ENCODE assay signal across 18 cellular contexts in genomic region chr1:172774561-172774960, GRCh38.
DNase-seq lines count a peak whose midpoint lies in the region; ATAC-seq, FAIRE-seq and TF ChIP-seq lines count a peak whose summit lies in the region.
"Had no signal": no experiment of that assay in that cellular context is flagged by ENCODE, and none has a peak within 500 bp of the region (broad histone marks: within the 10 kb centered on the region; RNA-seq: fewer than 3 reads in every experiment).

No MANE protein-coding gene starts in this region.

- no peaks in the 10 kb centered on the region for H3K9me3 Mint-ChIP-seq in activated CD4-positive, alpha-beta T cell treated with anti-CD3 and anti-CD28 coated beads, Interleukin-2, amount 10 ng/mL, durations not matched to agents 7 days and 5 days
- H3K9me3 Mint-ChIP-seq: CD8-positive, alpha-beta T cell; H9 had no signal

- H3K27me3 ChIP-seq in IMR-90 (ENCODE audit: control insufficient read depth, insufficient read depth, low read length) (no peaks in the 10 kb centered on the region; the same call in none of the 2 replicates), mesenchymal stem cell (ENCODE audit: control insufficient read depth in 1 of 2, insufficient read depth in 1 of 2, low read length in 2 of 2) (no peaks in the 10 kb centered on the region), ovary (no peaks in the 10 kb centered on the region)
- H3K27me3 ChIP-seq: BLaER1 had no signal

- H2BK12ac ChIP-seq in mesenchymal stem cell (ENCODE audit: low read length in 2 of 2): no peak overlapping the region

- POLR2A ChIA-PET in IMR-90 (lab: Charles Lee; ENCODE audit: unreplicated experiment): no interaction called here
- POLR2A ChIA-PET in activated CD4-positive, alpha-beta T cell treated with anti-CD3 and anti-CD28 coated beads, Interleukin-2, amount 10 ng/mL, durations not matched to agents 7 days and 5 days (lab: Charles Lee): no interaction called here

- H3K18ac ChIP-seq in IMR-90 (ENCODE audit: low read depth, low read length) (no peak overlapping the region), mesenchymal stem cell (ENCODE audit: low read depth in 1 of 2, low read length in 2 of 2) (no peak overlapping the region)

- no peak for FAIRE-seq in urothelium cell line (lab: Jason Lieb, UNC)
- FAIRE-seq: GM12878, H1, HepG2 had no signal

- DNase-seq in IMR-90 (no peak), fibroblast of mammary gland (ENCODE audit: low read depth) (peak; percentile 75), mesenchymal stem cell (no peak), ovary (no peak), GM10266 (ENCODE audit: extremely low spot score) (no peak), urothelium cell line (ENCODE audit: low spot score) (no peak)
- no peak for DNase-seq in activated CD4-positive, alpha-beta T cell treated with anti-CD3 and anti-CD28 coated beads, Interleukin-2, amount 10 ng/mL, durations not matched to agents 7 days and 5 days
- DNase-seq: 8988T; Calu3; CD8-positive, alpha-beta T cell; DMS79 treated with DMSO at 0.1 percent for 48 hours; GF-D8; H9 had no signal

- TF ChIP-seq POLR2A in IMR-90 (IDR thresholded peaks at IDR 0.05; ENCODE audit: low read depth, low read length): no peak
- TF ChIP-seq POLR2A in ovary (IDR thresholded peaks at IDR 0.05): no peak

- no peak overlapping the region for H3K4me3 Mint-ChIP-seq in activated CD4-positive, alpha-beta T cell treated with anti-CD3 and anti-CD28 coated beads, Interleukin-2, amount 10 ng/mL, durations not matched to agents 7 days and 5 days
- H3K4me3 Mint-ChIP-seq: CD14-positive monocyte; CD8-positive, alpha-beta T cell; H9 had no signal

- intact Hi-C loops in IMR-90 (cut with micrococcal nuclease) (no loop called here), ovary (cut with DNase I) (no loop called here)

- H3K9ac ChIP-seq in IMR-90 (ENCODE audit: low read depth, low read length) (no peak overlapping the region), mesenchymal stem cell (ENCODE audit: low read length) (no peak overlapping the region)
- H3K9ac ChIP-seq: BLaER1 had no signal

- H2BK20ac ChIP-seq in IMR-90 (ENCODE audit: low read depth, low read length): no peak overlapping the region

- no peak for ATAC-seq in IMR-90 (ENCODE audit: low read depth)
- ATAC-seq: CD8-positive, alpha-beta T cell; GM12878; HepG2 had no signal

- H3K4ac ChIP-seq in IMR-90 (ENCODE audit: low read depth, low read length) (no peak overlapping the region), mesenchymal stem cell (ENCODE audit: low read depth in 1 of 2, low read length in 2 of 2) (no peak overlapping the region)

- H3K56ac ChIP-seq in IMR-90 (ENCODE audit: extremely low read depth, insufficient read depth, low read length): no peak overlapping the region

- H3K79me1 ChIP-seq in IMR-90 (ENCODE audit: low read depth in 1 of 2, low read length in 2 of 2) (no peaks in the 10 kb centered on the region), mesenchymal stem cell (replicated peaks; ENCODE audit: low read length, poor library complexity, severe bottlenecking) (no peaks in the 10 kb centered on the region)

- H4K20me1 ChIP-seq in IMR-90 (ENCODE audit: insufficient read depth, low read length): no peaks in the 10 kb centered on the region
- H4K20me1 ChIP-seq: BLaER1 had no signal

- H3K36me3 ChIP-seq in IMR-90 (ENCODE audit: control insufficient read depth, insufficient read depth, low read length) (no peaks in the 10 kb centered on the region), mesenchymal stem cell (ENCODE audit: control insufficient read depth in 1 of 2, insufficient read depth in 2 of 2, low read depth in 1 of 2, low read length in 2 of 2) (no peaks in the 10 kb centered on the region), ovary (no peaks in the 10 kb centered on the region)
- H3K36me3 ChIP-seq: BLaER1 had no signal

- no peak overlapping the region for H3K23ac ChIP-seq in IMR-90 (ENCODE audit: low read depth, low read length)
- no peak overlapping the region for H3K23ac ChIP-seq in mesenchymal stem cell (ENCODE audit: low read length in 2 of 2)

- H3K36me3 Mint-ChIP-seq in activated CD4-positive, alpha-beta T cell treated with anti-CD3 and anti-CD28 coated beads, Interleukin-2, amount 10 ng/mL, durations not matched to agents 7 days and 5 days (ENCODE audit: low read depth): no peaks in the 10 kb centered on the region
- H3K36me3 Mint-ChIP-seq: CD14-positive monocyte; CD8-positive, alpha-beta T cell had no signal

- H2BK5ac ChIP-seq in IMR-90 (ENCODE audit: low read depth, low read length, poor library complexity, severe bottlenecking): no peak overlapping the region
- H2BK5ac ChIP-seq in mesenchymal stem cell (ENCODE audit: low read depth, low read length, poor library complexity, severe bottlenecking): no peak overlapping the region

- TF ChIP-seq CTCF in IMR-90 (conservative IDR thresholded peaks at IDR 0.05; ENCODE audit: low read depth, low read length) (no peak), fibroblast of mammary gland (conservative IDR thresholded peaks at IDR 0.05; ENCODE audit: control insufficient read depth, insufficient read depth, low read depth, low read length) (no peak), ovary (IDR thresholded peaks at IDR 0.05) (no peak), GM10266 (IDR thresholded peaks at IDR 0.05; ENCODE audit: control insufficient read depth, insufficient read depth, low read depth, missing control alignments) (no peak)

- H3K14ac ChIP-seq in IMR-90 (replicated peaks; ENCODE audit: low read depth, low read length) (no peak overlapping the region), mesenchymal stem cell (ENCODE audit: low read length in 2 of 2) (no peak overlapping the region)

- no peak for TF ChIP-seq RAD21 in IMR-90 (IDR thresholded peaks at IDR 0.05; ENCODE audit: low read length)

- CTCF ChIA-PET in IMR-90 (lab: Yijun Ruan, JAX): interaction anchor here (1.0 kb wide), 1 partner anchor 55 kb away, joined by 3 read pairs; no protein-coding TSS in a partner anchor
- CTCF ChIA-PET in activated CD4-positive, alpha-beta T cell treated with anti-CD3 and anti-CD28 coated beads, Interleukin-2, amount 10 ng/mL, durations not matched to agents 7 days and 5 days (lab: Charles Lee): no interaction called here

- H2AK5ac ChIP-seq in IMR-90 (ENCODE audit: low read depth, low read length) (peak overlapping the region; percentile 21; the same call in 1 of the 2 replicates), mesenchymal stem cell (ENCODE audit: low read length, severe bottlenecking) (peak overlapping the region; percentile 63)

- H3K4me3 ChIP-seq in IMR-90 (ENCODE audit: insufficient read depth, low read depth, low read length) (no peak overlapping the region), fibroblast of mammary gland (ENCODE audit: control insufficient read depth, low read depth, low read length) (no peak overlapping the region), mesenchymal stem cell (ENCODE audit: insufficient read depth in 1 of 2, low read depth in 1 of 2, low read length in 2 of 2) (no peak overlapping the region), ovary (no peak overlapping the region)
- H3K4me3 ChIP-seq: BLaER1, GM12878 had no signal

- no peaks in the 10 kb centered on the region for H3K9me1 ChIP-seq in IMR-90 (ENCODE audit: insufficient read depth, low read length)

- peaks cover 4% of the 10 kb centered on the region for H3K27me3 Mint-ChIP-seq in activated CD4-positive, alpha-beta T cell treated with anti-CD3 and anti-CD28 coated beads, Interleukin-2, amount 10 ng/mL, durations not matched to agents 7 days and 5 days

- H3K27ac ChIP-seq in IMR-90 (ENCODE audit: insufficient read depth, low read length): no peak overlapping the region
- H3K27ac ChIP-seq in mesenchymal stem cell (ENCODE audit: low read length, poor library complexity, severe bottlenecking): no peak overlapping the region
- H3K27ac ChIP-seq in ovary: no peak overlapping the region
- H3K27ac ChIP-seq: BLaER1 had no signal

- in situ Hi-C loops in IMR-90 (cut with MboI; ENCODE audit: low sequenced_read_pairs): loop anchor here (25.0 kb wide), 1 partner anchor 1438 kb away; no protein-coding TSS in a partner anchor

- peaks cover 11% of the 10 kb centered on the region for H3K4me1 Mint-ChIP-seq in activated CD4-positive, alpha-beta T cell treated with anti-CD3 and anti-CD28 coated beads, Interleukin-2, amount 10 ng/mL, durations not matched to agents 7 days and 5 days

- H4K5ac ChIP-seq in IMR-90 (ENCODE audit: low read depth, low read length): no peak overlapping the region

- no peak overlapping the region for H2BK15ac ChIP-seq in IMR-90 (ENCODE audit: low read depth, low read length)
- H2BK15ac ChIP-seq in mesenchymal stem cell (ENCODE audit: low read depth, poor library complexity, severe bottlenecking): no peak overlapping the region

- H2AFZ ChIP-seq in IMR-90 (replicated peaks; ENCODE audit: low read length, poor library complexity): no peak overlapping the region
- no peak overlapping the region for H2AFZ ChIP-seq in mesenchymal stem cell (ENCODE audit: low read depth, low read length)

- H3K4me1 ChIP-seq in IMR-90 (ENCODE audit: control insufficient read depth, insufficient read depth, low read length) (0 out of 2 replicates have a peak, but pooled peaks cover under 1% of the 10 kb centered on the region), mesenchymal stem cell (ENCODE audit: control insufficient read depth, insufficient read depth, low read depth, low read length) (no peaks in the 10 kb centered on the region), ovary (ENCODE audit: insufficient read depth) (no peaks in the 10 kb centered on the region)
- H3K4me1 ChIP-seq: BLaER1 had no signal

- H4K91ac ChIP-seq in IMR-90 (ENCODE audit: insufficient read depth, low read depth, low read length) (no peak overlapping the region), mesenchymal stem cell (ENCODE audit: low read length) (no peak overlapping the region)

- no peaks in the 10 kb centered on the region for H3K9me3 ChIP-seq in IMR-90 (ENCODE audit: control insufficient read depth, insufficient read depth, low read length)
- H3K9me3 ChIP-seq in mesenchymal stem cell (ENCODE audit: control insufficient read depth, low read length): no peaks in the 10 kb centered on the region
- H3K9me3 ChIP-seq in ovary: no peaks in the 10 kb centered on the region
- H3K9me3 ChIP-seq: BLaER1 had no signal

- no peak overlapping the region for H4K8ac ChIP-seq in IMR-90 (ENCODE audit: low read depth in 2 of 2, low read length in 2 of 2)
- peak overlapping the region; percentile 36 for H4K8ac ChIP-seq in mesenchymal stem cell (ENCODE audit: low read length)

- H3K27ac Mint-ChIP-seq in activated CD4-positive, alpha-beta T cell treated with anti-CD3 and anti-CD28 coated beads, Interleukin-2, amount 10 ng/mL, durations not matched to agents 7 days and 5 days: no peak overlapping the region
- H3K27ac Mint-ChIP-seq: CD14-positive monocyte; CD8-positive, alpha-beta T cell; H9 had no signal

- H2BK120ac ChIP-seq in IMR-90 (ENCODE audit: low read depth, low read length) (no peak overlapping the region), mesenchymal stem cell (ENCODE audit: low read depth, low read length) (no peak overlapping the region)

- H2AK9ac ChIP-seq in IMR-90 (replicated peaks; ENCODE audit: low read depth, low read length, poor library complexity): no peak overlapping the region

- 83% methylated on average over 3 of the region's 3 CpGs; no CpG with 5 or more reads in 1 of the 2 experiments for WGBS in IMR-90 (ENCODE audit: extremely low coverage in 2 of 2, insufficient read length in 1 of 2), 2 experiments
- WGBS in mesenchymal stem cell: 98% methylated on average over 3 of the region's 3 CpGs
- WGBS in ovary, 3 donors: 91 to 93% (median 92%) methylated on average over 3 of the region's 3 CpGs

- dilution Hi-C loops in IMR-90 (cut with HindIII; ENCODE audit: low sequenced_read_pairs, unreplicated experiment): no loop called here

- no peak for TF ChIP-seq EP300 in ovary (IDR thresholded peaks at IDR 0.05)

- no TSS peak for BruUV-seq in IMR-90 (replicated peaks; lab: Mats Ljungman, UMichigan)

- H3K4me2 ChIP-seq in IMR-90 (ENCODE audit: low read depth, low read length): no peak overlapping the region
- H3K4me2 ChIP-seq in mesenchymal stem cell (ENCODE audit: low read length, poor library complexity, severe bottlenecking): no peak overlapping the region
- H3K4me2 ChIP-seq: BLaER1 had no signal
